12 cellular contexts compared by ENCODE assay signal in genomic region chr13:73138276-73138950, GRCh38.
A peak's percentile ranks its signal among the peaks of the same experiment; 100 is the strongest.
DNase-seq lines count a peak whose midpoint lies in the region; ATAC-seq and TF ChIP-seq lines count a peak whose summit lies in the region.
"Had no signal": no experiment of that assay in that cellular context is flagged by ENCODE, and none has a peak within 500 bp of the region (broad histone marks: within the 10 kb centered on the region; RNA-seq: fewer than 3 reads in every experiment).

No MANE protein-coding gene starts in this region.

- DNase-seq in GM04503 (ENCODE audit: low read depth), result peak; percentile 48
- peak; percentile 47 for DNase-seq in NCI-H69 (lab: John Stamatoyannopoulos, UW)
- peak; percentile 40 for DNase-seq in fibroblast of the aortic adventitia (ENCODE audit: low read depth)
- peak; percentile 73 for DNase-seq in retinal pigment epithelial cell (ENCODE audit: low read depth)
- DNase-seq in NCI-H524 (lab: John Stamatoyannopoulos, UW), result no peak
- no peak for DNase-seq in omental fat pad (ENCODE audit: low spot score)
- DNase-seq in chondrocyte (ENCODE audit: low spot score), result no peak
- DNase-seq in activated CD8-positive, alpha-beta memory T cell treated with anti-CD3 and anti-CD28 coated beads, Interleukin-2, amount 10 ng/mL, durations not matched to agents 7 days and 5 days, result no peak
- DNase-seq: esophagus squamous epithelium, MV-4-11, right lobe of liver had no signal

- H3K4me3 ChIP-seq in fibroblast of the aortic adventitia (ENCODE audit: low read depth, low read length) (no peak overlapping the region), retinal pigment epithelial cell (ENCODE audit: low read length) (no peak overlapping the region)
- H3K4me3 ChIP-seq: esophagus squamous epithelium, right lobe of liver had no signal

- H3K27me3 Mint-ChIP-seq in chondrocyte (ENCODE audit: low read depth), result no peaks in the 10 kb centered on the region
- peaks cover 9% of the 10 kb centered on the region for H3K27me3 Mint-ChIP-seq in activated CD8-positive, alpha-beta memory T cell treated with anti-CD3 and anti-CD28 coated beads, Interleukin-2, amount 10 ng/mL, durations not matched to agents 7 days and 5 days

- H3K36me3 Mint-ChIP-seq in chondrocyte (ENCODE audit: low read depth), result peaks cover 2% of the 10 kb centered on the region
- H3K36me3 Mint-ChIP-seq in activated CD8-positive, alpha-beta memory T cell treated with anti-CD3 and anti-CD28 coated beads, Interleukin-2, amount 10 ng/mL, durations not matched to agents 7 days and 5 days, result no peaks in the 10 kb centered on the region
- H3K36me3 Mint-ChIP-seq: brain had no signal

- no peak for ATAC-seq in omental fat pad (ENCODE audit: low FRiP score)
- ATAC-seq in activated CD8-positive, alpha-beta memory T cell treated with anti-CD3 and anti-CD28 coated beads, Interleukin-2, amount 10 ng/mL, durations not matched to agents 7 days and 5 days, result no peak

- TF ChIP-seq CTCF in fibroblast of the aortic adventitia (IDR thresholded peaks at IDR 0.05; ENCODE audit: insufficient read depth, low read length) (no peak), retinal pigment epithelial cell (conservative IDR thresholded peaks at IDR 0.05; ENCODE audit: low read depth, low read length) (no peak), omental fat pad (IDR thresholded peaks at IDR 0.05) (no peak), chondrocyte (IDR thresholded peaks at IDR 0.05) (no peak)

- no peak overlapping the region for H3K4me3 Mint-ChIP-seq in chondrocyte (ENCODE audit: unreplicated experiment)
- H3K4me3 Mint-ChIP-seq in activated CD8-positive, alpha-beta memory T cell treated with anti-CD3 and anti-CD28 coated beads, Interleukin-2, amount 10 ng/mL, durations not matched to agents 7 days and 5 days, result no peak overlapping the region

- H3K9me3 Mint-ChIP-seq in chondrocyte (ENCODE audit: low read depth), result peaks cover 10% of the 10 kb centered on the region
- no peaks in the 10 kb centered on the region for H3K9me3 Mint-ChIP-seq in activated CD8-positive, alpha-beta memory T cell treated with anti-CD3 and anti-CD28 coated beads, Interleukin-2, amount 10 ng/mL, durations not matched to agents 7 days and 5 days (ENCODE audit: low read depth)

- CTCF ChIA-PET in activated CD8-positive, alpha-beta memory T cell treated with anti-CD3 and anti-CD28 coated beads, Interleukin-2, amount 10 ng/mL, durations not matched to agents 7 days and 5 days (lab: Charles Lee), result no interaction called here

- H3K4me1 Mint-ChIP-seq in chondrocyte (ENCODE audit: low read depth), result peaks cover 21% of the 10 kb centered on the region
- H3K4me1 Mint-ChIP-seq in activated CD8-positive, alpha-beta memory T cell treated with anti-CD3 and anti-CD28 coated beads, Interleukin-2, amount 10 ng/mL, durations not matched to agents 7 days and 5 days, result no peaks in the 10 kb centered on the region

- H3K27ac Mint-ChIP-seq in chondrocyte (ENCODE audit: unreplicated experiment), result no peak overlapping the region
- H3K27ac Mint-ChIP-seq in activated CD8-positive, alpha-beta memory T cell treated with anti-CD3 and anti-CD28 coated beads, Interleukin-2, amount 10 ng/mL, durations not matched to agents 7 days and 5 days, result no peak overlapping the region

Comparison
In these comparisons a context has a peak if more than half of its experiments do, and no peak if none do; other contexts are left out.
1. DNase-seq: peak in GM04503 (single experiment), NCI-H69 (single experiment), fibroblast of the aortic adventitia (single experiment) and retinal pigment epithelial cell (single experiment); none in NCI-H524 (0 of 2), omental fat pad (single experiment), chondrocyte (single experiment) and activated CD8-positive, alpha-beta memory T cell treated with anti-CD3 and anti-CD28 coated beads, Interleukin-2, amount 10 ng/mL, durations not matched to agents 7 days and 5 days (single experiment).